25 cellular contexts compared by ENCODE assay signal in the genomic region with DNA sequence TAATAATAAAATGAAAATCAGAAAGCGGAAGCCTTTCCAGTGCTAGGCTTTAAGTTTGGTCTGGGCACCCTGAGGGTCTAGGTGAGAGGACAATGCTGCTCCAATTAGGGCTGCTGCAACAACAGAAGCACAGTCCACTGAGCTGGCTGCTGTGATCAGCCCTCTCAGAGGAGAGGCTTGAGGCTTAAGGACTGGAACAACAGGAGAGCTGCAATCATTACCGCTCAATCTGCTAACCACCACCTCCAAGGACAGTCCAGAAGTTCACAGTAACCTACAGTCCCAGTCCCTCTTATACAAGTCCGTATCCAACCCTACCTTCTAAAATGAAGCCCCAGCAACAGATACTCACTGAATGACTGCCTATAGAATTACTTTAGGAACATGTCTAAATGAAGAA.
DNase-seq lines count a peak whose midpoint lies in the region; ATAC-seq, FAIRE-seq and TF ChIP-seq lines count a peak whose summit lies in the region.
"Had no signal": no experiment of that assay in that cellular context is flagged by ENCODE, and none has a peak within 500 bp of the region (broad histone marks: within the 10 kb centered on the region; RNA-seq: fewer than 3 reads in every experiment).

No MANE protein-coding gene starts in this region.

- H3K27ac ChIP-seq in HepG2 (ENCODE audit: extremely low read length, insufficient read depth, low read length) (no peak overlapping the region), right lobe of liver (no peak overlapping the region), right cardiac atrium (ENCODE audit: low read length) (no peak overlapping the region)
- H3K27ac ChIP-seq: adrenal gland, body of pancreas, left ventricle myocardium inferior, skin epidermis, transverse colon, VCaP had no signal

- H3K4me3 Mint-ChIP-seq in activated T-helper 17 cell treated with anti-CD3 and anti-CD28 coated beads, Interleukin-2, amount 50 U/mL, for 72 hours = no peak overlapping the region
- H3K4me3 Mint-ChIP-seq in naive B cell (no peak overlapping the region), chondrocyte (ENCODE audit: unreplicated experiment) (no peak overlapping the region)
- H3K4me3 Mint-ChIP-seq: activated CD4-positive, alpha-beta T cell treated with anti-CD3 and anti-CD28 coated beads, Interleukin-2, amount 10 ng/mL, durations not matched to agents 7 days and 5 days; T-helper 2 cell treated with Interferon-gamma antibody and Interleukin-4, amounts not matched to agents 5 μg/mL and 100 μg/mL, for 36 hours had no signal

- FAIRE-seq in HepG2 (lab: Jason Lieb, UNC) (no peak), HTR-8/SVneo (lab: Jason Lieb, UNC) (no peak)
- FAIRE-seq: GM18507, islet of Langerhans had no signal

- BruUV-seq in HepG2 (replicated peaks; lab: Mats Ljungman, UMichigan) = no TSS peak

- TF ChIP-seq CTCF in HepG2 (CRISPR knock-in tag; IDR thresholded peaks at IDR 0.05) (no peak), right lobe of liver (IDR thresholded peaks at IDR 0.05) (no peak), chondrocyte (IDR thresholded peaks at IDR 0.05) (no peak)

- in situ Hi-C loops in HepG2 (cut with HindIII; ENCODE audit: extremely low pct_ligation_motif_present, low pct_unique_long_range_greater_than_20kb) = no loop called here

- H3K9me3 ChIP-seq in HepG2 (ENCODE audit: low read length) = no peaks in the 10 kb centered on the region
- no peaks in the 10 kb centered on the region for H3K9me3 ChIP-seq in right lobe of liver
- H3K9me3 ChIP-seq in right cardiac atrium (ENCODE audit: control insufficient read depth, low read length) = no peaks in the 10 kb centered on the region
- H3K9me3 ChIP-seq: body of pancreas, left ventricle myocardium inferior, transverse colon had no signal

- POLR2A ChIA-PET in HepG2 (lab: Yijun Ruan, JAX) = no interaction called here

- peaks cover 74% of the 10 kb centered on the region for H3K36me3 Mint-ChIP-seq in activated T-helper 17 cell treated with anti-CD3 and anti-CD28 coated beads, Interleukin-2, amount 50 U/mL, for 72 hours (ENCODE audit: low read depth)
- H3K36me3 Mint-ChIP-seq in naive B cell (peaks cover 22 to 38% of the 10 kb centered on the region in 2 donors), chondrocyte (ENCODE audit: low read depth) (peaks cover 28% of the 10 kb centered on the region)

- CTCF ChIA-PET in HepG2 (lab: Yijun Ruan, JAX; ENCODE audit: low intra/inter-chr PET ratio, low total read pairs) = no interaction called here

- TF ChIP-seq POLR2A in HepG2 (IDR thresholded peaks at IDR 0.05; ENCODE audit: insufficient read depth in 1 of 2, low read depth in 2 of 2, low read length in 2 of 2) (no peak), right lobe of liver (IDR thresholded peaks at IDR 0.05) (no peak)

- DNase-seq in HepG2 (ENCODE audit: low spot score) (no peak), right lobe of liver (no peak), naive B cell (no peak), right cardiac atrium (no peak), chondrocyte (ENCODE audit: low spot score) (no peak), HTR-8/SVneo (ENCODE audit: insufficient read length, low spot score) (no peak)
- DNase-seq: activated CD4-positive, alpha-beta T cell treated with anti-CD3 and anti-CD28 coated beads, Interleukin-2, amount 10 ng/mL, durations not matched to agents 7 days and 5 days; adrenal gland; body of pancreas; DMS79 treated with DMSO at 0.1 percent for 48 hours; left ventricle myocardium inferior; NCI-H187; NCI-H2171; NCI-H524 treated with DMSO at 0.1 percent for 48 hours; PC-3; Right ventricle myocardium superior; transverse colon had no signal

- peaks cover 16% of the 10 kb centered on the region for H3K4me1 Mint-ChIP-seq in activated T-helper 17 cell treated with anti-CD3 and anti-CD28 coated beads, Interleukin-2, amount 50 U/mL, for 72 hours
- H3K4me1 Mint-ChIP-seq in naive B cell = peaks cover 9 to 20% (median 11%) of the 10 kb centered on the region in 3 donors
- peaks cover 9% of the 10 kb centered on the region for H3K4me1 Mint-ChIP-seq in chondrocyte (ENCODE audit: low read depth)

- H2AFZ ChIP-seq in HepG2 (ENCODE audit: low read length) = no peak overlapping the region

- H3K9ac ChIP-seq in HepG2 (ENCODE audit: insufficient read depth, low read depth, low read length) = no peak overlapping the region

- TF ChIP-seq EP300 in HepG2 (IDR thresholded peaks at IDR 0.05; ENCODE audit: low read depth in 2 of 2, low read length in 2 of 2) (no peak), HepG2 (CRISPR knock-in tag; IDR thresholded peaks at IDR 0.05; ENCODE audit: borderline replicate concordance) (no peak)

- H3K36me3 ChIP-seq in HepG2 (replicated peaks in 1 of 2; ENCODE audit: control insufficient read depth in 1 of 2, insufficient read depth in 2 of 2, low read length in 2 of 2) (peaks cover 14 to 40% of the 10 kb centered on the region in 2 experiments), right lobe of liver (peaks cover 0 to 19% (median 3%) of the 10 kb centered on the region in 4 donors)

- intact Hi-C loops in HepG2 (cut with micrococcal nuclease; ENCODE audit: unreplicated experiment) (no loop called here), right lobe of liver (cut with DNase I) (no loop called here), right cardiac atrium (cut with DNase I) (no loop called here)

- 84% methylated on average over 3 of the region's 3 CpGs for WGBS in HepG2 (ENCODE audit: low lambda C conversion rate)
- WGBS in right lobe of liver (ENCODE audit: insufficient coverage, low coverage, low lambda C conversion rate, missing lambda C conversion rate) = 100% methylated on average over 3 of the region's 3 CpGs
- 99% methylated on average over 3 of the region's 3 CpGs for WGBS in right cardiac atrium

- no peaks in the 10 kb centered on the region for H3K27me3 ChIP-seq in HepG2 (ENCODE audit: control insufficient read depth in 1 of 2, insufficient read depth in 2 of 2, low read length in 2 of 2)
- no peaks in the 10 kb centered on the region for H3K27me3 ChIP-seq in right lobe of liver
- H3K27me3 ChIP-seq in right cardiac atrium (ENCODE audit: control insufficient read depth, insufficient read depth) = no peaks in the 10 kb centered on the region
- H3K27me3 ChIP-seq: adrenal gland, body of pancreas, transverse colon had no signal

- H3K4me1 ChIP-seq in HepG2 (ENCODE audit: insufficient read depth, low read length) (no peaks in the 10 kb centered on the region), right lobe of liver (no peaks in the 10 kb centered on the region), right cardiac atrium (ENCODE audit: control insufficient read depth, insufficient read depth, low read length) (no peaks in the 10 kb centered on the region)
- H3K4me1 ChIP-seq: adrenal gland, body of pancreas, left ventricle myocardium inferior had no signal

- ATAC-seq in HepG2 = peak; percentile 50; the same call in 2 of the 3 replicates
- ATAC-seq in right lobe of liver = no peak
- no peak for ATAC-seq in activated T-helper 17 cell treated with anti-CD3 and anti-CD28 coated beads, Interleukin-2, amount 50 U/mL, for 72 hours (replicated peaks)
- no peak for ATAC-seq in naive B cell (ENCODE audit: low read depth in 2 of 2)
- no peak for ATAC-seq in right cardiac atrium
- no peak for ATAC-seq in GM19463 (IDR thresholded peaks at IDR 0.05; ENCODE audit: unreplicated experiment)
- ATAC-seq: body of pancreas, HCT116, PC-3 had no signal

- no peaks in the 10 kb centered on the region for H3K79me2 ChIP-seq in HepG2 (ENCODE audit: insufficient read depth, low read length)

- H3K27ac Mint-ChIP-seq in activated T-helper 17 cell treated with anti-CD3 and anti-CD28 coated beads, Interleukin-2, amount 50 U/mL, for 72 hours = peak overlapping the region; percentile 88
- H3K27ac Mint-ChIP-seq in naive B cell (peak overlapping the region in 5 of 6 donors; percentile 43 to 73 (median 64)), chondrocyte (ENCODE audit: unreplicated experiment) (no peak overlapping the region)
- H3K27ac Mint-ChIP-seq: activated CD4-positive, alpha-beta T cell treated with anti-CD3 and anti-CD28 coated beads, Interleukin-2, amount 10 ng/mL, durations not matched to agents 7 days and 5 days; T-helper 2 cell treated with Interferon-gamma antibody and Interleukin-4, amounts not matched to agents 5 μg/mL and 100 μg/mL, for 36 hours had no signal

- H4K20me1 ChIP-seq in HepG2 (ENCODE audit: insufficient read depth, low read length) = no peaks in the 10 kb centered on the region

- H3K4me3 ChIP-seq in HepG2 (replicated peaks in 1 of 3; ENCODE audit: insufficient read depth in 1 of 3, low read depth in 2 of 3, low read length in 3 of 3) = no peak overlapping the region
- no peak overlapping the region for H3K4me3 ChIP-seq in right lobe of liver
- no peak overlapping the region for H3K4me3 ChIP-seq in right cardiac atrium (ENCODE audit: low read length)
- H3K4me3 ChIP-seq: adrenal gland, body of pancreas, left ventricle myocardium inferior, skin epidermis, transverse colon had no signal

- H3K9me3 Mint-ChIP-seq in activated T-helper 17 cell treated with anti-CD3 and anti-CD28 coated beads, Interleukin-2, amount 50 U/mL, for 72 hours = no peaks in the 10 kb centered on the region
- no peaks in the 10 kb centered on the region for H3K9me3 Mint-ChIP-seq in naive B cell
- H3K9me3 Mint-ChIP-seq in chondrocyte (ENCODE audit: low read depth) = no peaks in the 10 kb centered on the region
- H3K9me3 Mint-ChIP-seq: activated CD4-positive, alpha-beta T cell treated with anti-CD3 and anti-CD28 coated beads, Interleukin-2, amount 10 ng/mL, durations not matched to agents 7 days and 5 days; T-helper 2 cell treated with Interferon-gamma antibody and Interleukin-4, amounts not matched to agents 5 μg/mL and 100 μg/mL, for 36 hours had no signal

- H3K4me2 ChIP-seq in HepG2 (ENCODE audit: low read depth, low read length) = no peak overlapping the region

- H3K27me3 Mint-ChIP-seq in activated T-helper 17 cell treated with anti-CD3 and anti-CD28 coated beads, Interleukin-2, amount 50 U/mL, for 72 hours = no peaks in the 10 kb centered on the region
- no peaks in the 10 kb centered on the region for H3K27me3 Mint-ChIP-seq in naive B cell
- no peaks in the 10 kb centered on the region for H3K27me3 Mint-ChIP-seq in chondrocyte (ENCODE audit: low read depth)
- H3K27me3 Mint-ChIP-seq: activated CD4-positive, alpha-beta T cell treated with anti-CD3 and anti-CD28 coated beads, Interleukin-2, amount 10 ng/mL, durations not matched to agents 7 days and 5 days had no signal

- TF ChIP-seq RAD21 in HepG2 (CRISPR knock-in tag; IDR thresholded peaks at IDR 0.05) = no peak

TF ChIP-seq in HepG2, 621 proteins besides CTCF, POLR2A, EP300 and RAD21 (continues in another document):
- no peak for TF ChIP-seq ZNF33B (CRISPR knock-in tag; IDR thresholded peaks at IDR 0.05)
- peak; percentile 56 for TF ChIP-seq RBM22 (optimal IDR thresholded peaks at IDR 0.05; ENCODE audit: low read length)
